10 cellular contexts compared by ENCODE assay signal in genomic region chr7:97005764-97006145, GRCh38. TPM values are rescaled to one million over a fixed set of nuclear protein-coding genes. Genes with fewer than 3 reads are reported as not detected.
DNase-seq lines count a peak whose midpoint lies in the region; ATAC-seq and TF ChIP-seq lines count a peak whose summit lies in the region.
"Had no signal": no experiment of that assay in that cellular context is flagged by ENCODE, and none has a peak within 500 bp of the region (broad histone marks: within the 10 kb centered on the region; RNA-seq: fewer than 3 reads in every experiment).

No MANE protein-coding gene starts in this region.

- H3K27ac ChIP-seq in CD8-positive, alpha-beta T cell (ENCODE audit: low read depth, low read length), result no peak overlapping the region
- no peak overlapping the region for H3K27ac ChIP-seq in coronary artery
- H3K27ac ChIP-seq in neural progenitor cell, result no peak overlapping the region

- H3K27me3 ChIP-seq in CD8-positive, alpha-beta T cell (ENCODE audit: insufficient read depth, low read length), result peaks cover 49% of the 10 kb centered on the region
- H3K27me3 ChIP-seq in neural progenitor cell, result peaks cover 100% of the 10 kb centered on the region

- peaks cover 78% of the 10 kb centered on the region for H3K27me3 Mint-ChIP-seq in CD8-positive, alpha-beta T cell (ENCODE audit: low read depth)
- peaks cover 87% of the 10 kb centered on the region for H3K27me3 Mint-ChIP-seq in neural progenitor cell (ENCODE audit: insufficient read depth, low read depth)

- no peaks in the 10 kb centered on the region for H3K36me3 ChIP-seq in CD8-positive, alpha-beta T cell (ENCODE audit: insufficient read depth, low read length)
- H3K36me3 ChIP-seq in neural progenitor cell, result no peaks in the 10 kb centered on the region

- ATAC-seq in CD8-positive, alpha-beta T cell, result peak; percentile 21
- ATAC-seq in HG02759 (IDR thresholded peaks at IDR 0.05; ENCODE audit: unreplicated experiment) (peak; percentile 11), HG03565 (IDR thresholded peaks at IDR 0.05; ENCODE audit: unreplicated experiment) (no peak), GM21515 (IDR thresholded peaks at IDR 0.05; ENCODE audit: unreplicated experiment) (no peak)

- peaks cover 25% of the 10 kb centered on the region for H3K4me1 Mint-ChIP-seq in CD8-positive, alpha-beta T cell (ENCODE audit: low read depth)
- peaks cover 7% of the 10 kb centered on the region for H3K4me1 Mint-ChIP-seq in neural progenitor cell

- no peaks in the 10 kb centered on the region for H3K9me3 Mint-ChIP-seq in CD8-positive, alpha-beta T cell
- peaks cover 3% of the 10 kb centered on the region for H3K9me3 Mint-ChIP-seq in neural progenitor cell

- no peaks in the 10 kb centered on the region for H3K79me2 ChIP-seq in neural progenitor cell (ENCODE audit: low read depth)

- no peak overlapping the region for H3K9ac ChIP-seq in neural progenitor cell

- H4K20me1 ChIP-seq in neural progenitor cell (ENCODE audit: low read depth), result peaks cover 87% of the 10 kb centered on the region

- intact Hi-C loops in CD8-positive, alpha-beta T cell (cut with DNase I, micrococcal nuclease), result no loop called here

- no peak overlapping the region for H3K4me3 ChIP-seq in CD8-positive, alpha-beta T cell (ENCODE audit: low read depth, low read length)
- peak overlapping the region; percentile 66 for H3K4me3 ChIP-seq in coronary artery
- peak overlapping the region; percentile 47 for H3K4me3 ChIP-seq in neural progenitor cell
- H3K4me3 ChIP-seq: GM12878 had no signal

- H3K4me3 Mint-ChIP-seq in CD8-positive, alpha-beta T cell, result peak overlapping the region; percentile 64
- peak overlapping the region; percentile 88 for H3K4me3 Mint-ChIP-seq in neural progenitor cell

- no peak for DNase-seq in CD8-positive, alpha-beta T cell
- DNase-seq in coronary artery (ENCODE audit: low spot score) (no peak), neural progenitor cell (ENCODE audit: low spot score) (no peak), AG08395 (ENCODE audit: low spot score) (no peak), NCI-H1105 treated with DMSO at 0.1 percent for 48 hours (lab: John Stamatoyannopoulos, UW) (no peak)

- no peak overlapping the region for H3K27ac Mint-ChIP-seq in CD8-positive, alpha-beta T cell
- H3K27ac Mint-ChIP-seq in neural progenitor cell, result no peak overlapping the region

- H3F3A ChIP-seq in neural progenitor cell (ENCODE audit: low read depth), result peaks cover 57% of the 10 kb centered on the region

- no peak overlapping the region for H2AFZ ChIP-seq in neural progenitor cell (replicated peaks)

- H3K4me1 ChIP-seq in CD8-positive, alpha-beta T cell (ENCODE audit: insufficient read depth, low read length), result peaks cover 13% of the 10 kb centered on the region
- peaks cover 11% of the 10 kb centered on the region for H3K4me1 ChIP-seq in neural progenitor cell

- H3K9me3 ChIP-seq in CD8-positive, alpha-beta T cell (ENCODE audit: low read length), result no peaks in the 10 kb centered on the region
- H3K9me3 ChIP-seq in neural progenitor cell (ENCODE audit: low read depth), result no peaks in the 10 kb centered on the region

- POLR2A ChIA-PET in CD8-positive, alpha-beta T cell (lab: Charles Lee), result no interaction called here

- no peak for TF ChIP-seq CTCF in CD8-positive, alpha-beta T cell (IDR thresholded peaks at IDR 0.05)
- no peak for TF ChIP-seq CTCF in coronary artery (IDR thresholded peaks at IDR 0.05)
- no peak for TF ChIP-seq CTCF in neural progenitor cell (IDR thresholded peaks at IDR 0.05)

- H3K36me3 Mint-ChIP-seq in CD8-positive, alpha-beta T cell, result no peaks in the 10 kb centered on the region
- no peaks in the 10 kb centered on the region for H3K36me3 Mint-ChIP-seq in neural progenitor cell

- peak overlapping the region; percentile 84 for H3K4me2 ChIP-seq in neural progenitor cell

- CTCF ChIA-PET in CD8-positive, alpha-beta T cell (lab: Charles Lee), result no interaction called here

RNA-seq across cellular contexts. Expression of gene DLX6, which starts 0.4 kb away (rescaled TPM):
- total RNA-seq in CD8-positive, alpha-beta T cell, result not detected
- 0.19 TPM in 1 of 2 replicates, not detected in the other for total RNA-seq in neural progenitor cell (ENCODE audit: low replicate concordance)
- total RNA-seq: GM12878, liver had no signal

RNA-seq across cellular contexts. Expression of gene DLX5, which starts 18.9 kb away (rescaled TPM):
- total RNA-seq in CD8-positive, alpha-beta T cell, result not detected
- not detected in 2 replicates for total RNA-seq in neural progenitor cell (ENCODE audit: low replicate concordance)
- total RNA-seq: GM12878, liver had no signal

Comparison
In these comparisons a context has a peak if more than half of its experiments do, and no peak if none do; other contexts are left out.
1. ATAC-seq: peak in CD8-positive, alpha-beta T cell (single experiment) and HG02759 (single experiment); none in HG03565 (single experiment) and GM21515 (single experiment).